In genomic region chr4:94758700-94759399, GRCh38 we compare ENCODE assay signal across 1 cellular context.
TF ChIP-seq lines count a peak whose summit lies in the region.

No MANE protein-coding gene starts in this region.

TF ChIP-seq in IMR-90, 13 proteins besides CTCF, POLR2A, EP300 and RAD21 (continued from another document):
- TF ChIP-seq CHD1 (IDR thresholded peaks at IDR 0.05; ENCODE audit: low read depth, low read length) (no peak), MAZ (IDR thresholded peaks at IDR 0.05; ENCODE audit: borderline replicate concordance, low read depth, low read length) (no peak), RCOR1 (IDR thresholded peaks at IDR 0.05; ENCODE audit: insufficient replicate concordance, low read length) (no peak), BHLHE40 (IDR thresholded peaks at IDR 0.05; ENCODE audit: low read depth, low read length) (no peak), MXI1 (IDR thresholded peaks at IDR 0.05; ENCODE audit: borderline replicate concordance, low read depth, low read length) (no peak), MAFK (IDR thresholded peaks at IDR 0.05; ENCODE audit: low read depth, low read length) (no peak)
- TF ChIP-seq, protein P1, sequence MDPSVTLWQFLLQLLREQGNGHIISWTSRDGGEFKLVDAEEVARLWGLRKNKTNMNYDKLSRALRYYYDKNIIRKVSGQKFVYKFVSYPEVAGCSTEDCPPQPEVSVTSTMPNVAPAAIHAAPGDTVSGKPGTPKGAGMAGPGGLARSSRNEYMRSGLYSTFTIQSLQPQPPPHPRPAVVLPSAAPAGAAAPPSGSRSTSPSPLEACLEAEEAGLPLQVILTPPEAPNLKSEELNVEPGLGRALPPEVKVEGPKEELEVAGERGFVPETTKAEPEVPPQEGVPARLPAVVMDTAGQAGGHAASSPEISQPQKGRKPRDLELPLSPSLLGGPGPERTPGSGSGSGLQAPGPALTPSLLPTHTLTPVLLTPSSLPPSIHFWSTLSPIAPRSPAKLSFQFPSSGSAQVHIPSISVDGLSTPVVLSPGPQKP (IDR thresholded peaks at IDR 0.05; ENCODE audit: borderline replicate concordance, low read depth, low read length), result no peak
